Comparison of ENCODE assay signal across 12 cellular contexts in the genomic region with DNA sequence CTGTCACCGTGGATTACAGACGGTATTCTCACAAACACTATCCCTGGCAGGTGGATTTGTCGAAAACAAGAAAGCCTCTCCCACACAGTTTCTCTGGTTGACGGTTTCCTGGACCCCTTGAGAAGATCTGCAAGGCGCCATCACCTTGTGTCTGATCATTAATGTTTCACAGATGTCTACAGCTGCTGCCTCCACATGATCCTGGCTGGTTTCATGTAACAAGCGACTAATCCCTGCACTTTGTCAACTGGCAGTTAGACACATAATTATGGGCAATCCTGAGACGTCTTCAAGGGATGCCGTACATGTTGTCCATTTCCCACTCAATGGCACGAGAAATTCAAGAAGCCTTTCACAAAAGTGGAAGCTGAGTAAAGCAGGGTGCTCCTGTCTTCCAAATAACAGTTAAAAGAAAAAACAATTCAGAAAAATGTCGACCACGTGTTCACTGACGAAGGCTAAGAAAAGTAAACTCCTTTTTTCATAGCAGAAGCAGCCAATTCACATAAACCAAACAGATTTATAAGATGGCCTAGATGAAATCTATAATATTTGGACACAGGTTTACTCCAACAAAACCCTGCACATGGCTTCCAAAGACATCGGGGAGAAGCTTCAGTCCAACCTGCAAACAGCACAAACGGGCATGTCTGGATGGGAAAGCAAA. TPM values are rescaled to one million over a fixed set of nuclear protein-coding genes. Genes with fewer than 3 reads are reported as not detected.
DNase-seq lines count a peak whose midpoint lies in the region; ATAC-seq and TF ChIP-seq lines count a peak whose summit lies in the region.
"Had no signal": no experiment of that assay in that cellular context is flagged by ENCODE, and none has a peak within 500 bp of the region (broad histone marks: within the 10 kb centered on the region; RNA-seq: fewer than 3 reads in every experiment).

No MANE protein-coding gene starts in this region.

- ATAC-seq in activated T-cell treated with anti-CD3 and anti-CD28 coated beads, Interleukin-2, amount 50 U/mL, for 72 hours (replicated peaks in 1 of 2): peak; percentile 61 to 65
- no peak for ATAC-seq in HG03025 (IDR thresholded peaks at IDR 0.05; ENCODE audit: low FRiP score, unreplicated experiment)

- H3K23ac ChIP-seq in mesenchymal stem cell (ENCODE audit: low read length in 2 of 2): no peak overlapping the region

- no peaks in the 10 kb centered on the region for H3K27me3 Mint-ChIP-seq in MCF 10A (ENCODE audit: insufficient read depth, unreplicated experiment)
- H3K27me3 Mint-ChIP-seq in activated T-cell treated with anti-CD3 and anti-CD28 coated beads, Interleukin-2, amount 50 U/mL, for 72 hours (ENCODE audit: low read depth): no peaks in the 10 kb centered on the region

- no peak overlapping the region for H2BK15ac ChIP-seq in mesenchymal stem cell (ENCODE audit: low read depth, poor library complexity, severe bottlenecking)

- no peak overlapping the region for H3K14ac ChIP-seq in mesenchymal stem cell (ENCODE audit: low read length in 2 of 2)

- H2AFZ ChIP-seq in mammary epithelial cell (ENCODE audit: low read depth, low read length) (no peak overlapping the region), mesenchymal stem cell (ENCODE audit: low read depth, low read length) (no peak overlapping the region)

- no peak for TF ChIP-seq CTCF in MCF 10A (IDR thresholded peaks at IDR 0.05; ENCODE audit: unreplicated experiment)
- TF ChIP-seq CTCF in mammary epithelial cell (conservative IDR thresholded peaks at IDR 0.05 in 1 of 2, IDR thresholded peaks at IDR 0.05 in 1 of 2; ENCODE audit: extremely low read depth in 1 of 2, insufficient read depth in 1 of 2, low read depth in 1 of 2, low read length in 2 of 2): no peak
- TF ChIP-seq CTCF in tibial artery (IDR thresholded peaks at IDR 0.05): no peak

- H3K4ac ChIP-seq in mesenchymal stem cell (ENCODE audit: low read depth in 1 of 2, low read length in 2 of 2): peak overlapping the region in 1 of 2 experiments; percentile 20

- peak overlapping the region; percentile 18 to 41 for H3K18ac ChIP-seq in mesenchymal stem cell (ENCODE audit: low read depth in 1 of 2, low read length in 2 of 2)

- H3K79me1 ChIP-seq in mesenchymal stem cell (replicated peaks; ENCODE audit: low read length, poor library complexity, severe bottlenecking): peaks cover 4% of the 10 kb centered on the region

- no peak overlapping the region for H2BK5ac ChIP-seq in mesenchymal stem cell (ENCODE audit: low read depth, low read length, poor library complexity, severe bottlenecking)

- BruUV-seq in MCF 10A (replicated peaks; lab: Mats Ljungman, UMichigan): no TSS peak
- BruUV-seq in mammary epithelial cell (replicated peaks; lab: Mats Ljungman, UMichigan): no TSS peak

- H3K4me3 ChIP-seq in mammary epithelial cell (replicated peaks in 1 of 3; ENCODE audit: insufficient read depth in 1 of 3, low read depth in 2 of 3, low read length in 3 of 3) (no peak overlapping the region), mesenchymal stem cell (ENCODE audit: insufficient read depth in 1 of 2, low read depth in 1 of 2, low read length in 2 of 2) (no peak overlapping the region), tibial artery (no peak overlapping the region)
- H3K4me3 ChIP-seq: BLaER1 had no signal

- peaks cover 57% of the 10 kb centered on the region for H3K4me1 Mint-ChIP-seq in MCF 10A (ENCODE audit: insufficient read depth, unreplicated experiment)
- peaks cover 96% of the 10 kb centered on the region for H3K4me1 Mint-ChIP-seq in activated T-cell treated with anti-CD3 and anti-CD28 coated beads, Interleukin-2, amount 50 U/mL, for 72 hours (ENCODE audit: low read depth)

- H3K9me3 Mint-ChIP-seq in MCF 10A (ENCODE audit: unreplicated experiment): no peaks in the 10 kb centered on the region
- H3K9me3 Mint-ChIP-seq in activated T-cell treated with anti-CD3 and anti-CD28 coated beads, Interleukin-2, amount 50 U/mL, for 72 hours: no peaks in the 10 kb centered on the region
- H3K9me3 Mint-ChIP-seq: neural crest cell had no signal

- no peak for DNase-seq in MCF 10A (ENCODE audit: unreplicated experiment)
- no peak for DNase-seq in mammary epithelial cell
- DNase-seq in activated T-cell treated with anti-CD3 and anti-CD28 coated beads, Interleukin-2, amount 50 U/mL, for 72 hours: peak in 1 of 2 donors; percentile 21
- DNase-seq in mesenchymal stem cell: peak; percentile 71
- no peak for DNase-seq in tibial artery
- no peak for DNase-seq in activated CD8-positive, alpha-beta memory T cell treated with anti-CD3 and anti-CD28 coated beads, Interleukin-2, amount 50 U/mL, for 4 hours
- no peak for DNase-seq in activated CD4-positive, CD25-positive, alpha-beta regulatory T cell (lab: John Stamatoyannopoulos, UW)
- DNase-seq: NCI-H2081 had no signal

- dilution Hi-C loops in mammary epithelial cell (cut with HindIII; ENCODE audit: low sequenced_read_pairs): loop anchor here (5.0 to 10.0 kb wide), 2 partner anchors 36 to 52 kb away; partner anchors contain the start of gene CAPZB

- in situ Hi-C loops in mammary epithelial cell (cut with MboI; ENCODE audit: low sequenced_read_pairs in 2 of 2): no loop called here

- H3K36me3 ChIP-seq in mammary epithelial cell (ENCODE audit: insufficient read depth, low read length) (peaks cover 3% of the 10 kb centered on the region), mesenchymal stem cell (ENCODE audit: control insufficient read depth in 1 of 2, insufficient read depth in 2 of 2, low read depth in 1 of 2, low read length in 2 of 2) (peaks cover 7 to 29% of the 10 kb centered on the region in 2 experiments), tibial artery (no peaks in the 10 kb centered on the region)

- H3K36me3 Mint-ChIP-seq in MCF 10A (ENCODE audit: insufficient read depth, unreplicated experiment): peaks cover 16% of the 10 kb centered on the region
- H3K36me3 Mint-ChIP-seq in activated T-cell treated with anti-CD3 and anti-CD28 coated beads, Interleukin-2, amount 50 U/mL, for 72 hours (ENCODE audit: insufficient read depth in 2 of 2): peaks cover 4 to 9% of the 10 kb centered on the region in 2 donors

- H3K27me3 ChIP-seq in mammary epithelial cell (ENCODE audit: insufficient read depth, low read length) (no peaks in the 10 kb centered on the region), mesenchymal stem cell (ENCODE audit: control insufficient read depth in 1 of 2, insufficient read depth in 1 of 2, low read length in 2 of 2) (no peaks in the 10 kb centered on the region), tibial artery (no peaks in the 10 kb centered on the region)
- H3K27me3 ChIP-seq: BLaER1 had no signal

- H3K9me3 ChIP-seq in mammary epithelial cell (replicated peaks; ENCODE audit: insufficient read depth, low read length) (no peaks in the 10 kb centered on the region), mesenchymal stem cell (ENCODE audit: control insufficient read depth, low read length) (no peaks in the 10 kb centered on the region), tibial artery (no peaks in the 10 kb centered on the region)
- H3K9me3 ChIP-seq: BLaER1 had no signal

- H3K27ac ChIP-seq in mammary epithelial cell (ENCODE audit: insufficient read depth, low read depth, low read length) (no peak overlapping the region), mesenchymal stem cell (ENCODE audit: low read length, poor library complexity, severe bottlenecking) (peak overlapping the region; percentile 29), tibial artery (peak overlapping the region; percentile 89 to 90)
- H3K27ac ChIP-seq: BLaER1, HL-60 had no signal

- 93% methylated on average over 13 of the region's 14 CpGs for WGBS in mammary epithelial cell (ENCODE audit: low coverage, missing lambda C conversion rate)
- 69% methylated on average over 13 of the region's 14 CpGs for WGBS in mesenchymal stem cell

- no peak overlapping the region for H4K8ac ChIP-seq in mesenchymal stem cell (ENCODE audit: low read length)

- peaks cover 50% of the 10 kb centered on the region for H3K4me1 ChIP-seq in mammary epithelial cell (ENCODE audit: insufficient read depth, low read length)
- peaks cover 38% of the 10 kb centered on the region for H3K4me1 ChIP-seq in mesenchymal stem cell (ENCODE audit: control insufficient read depth, insufficient read depth, low read depth, low read length)
- H3K4me1 ChIP-seq in tibial artery: peaks cover 0 to 91% (median 80%) of the 10 kb centered on the region in 4 donors

- H4K20me1 ChIP-seq in mammary epithelial cell (ENCODE audit: insufficient read depth, low read length): peaks cover 2% of the 10 kb centered on the region

- H3K4me2 ChIP-seq in mammary epithelial cell (ENCODE audit: insufficient read depth, low read depth, low read length) (no peak overlapping the region), mesenchymal stem cell (ENCODE audit: low read length, poor library complexity, severe bottlenecking) (no peak overlapping the region)
- H3K4me2 ChIP-seq: BLaER1 had no signal

- H3K4me3 Mint-ChIP-seq in MCF 10A (ENCODE audit: unreplicated experiment): no peak overlapping the region
- H3K4me3 Mint-ChIP-seq in activated T-cell treated with anti-CD3 and anti-CD28 coated beads, Interleukin-2, amount 50 U/mL, for 72 hours: peak overlapping the region; percentile 54 to 66
- H3K4me3 Mint-ChIP-seq: neural crest cell had no signal

- H3K79me2 ChIP-seq in mammary epithelial cell (ENCODE audit: insufficient read depth, low read length): peaks cover 97% of the 10 kb centered on the region

- H2AK5ac ChIP-seq in mesenchymal stem cell (ENCODE audit: low read length, severe bottlenecking): no peak overlapping the region

- CTCF ChIA-PET in MCF 10A (lab: Yijun Ruan, JAX): no interaction called here
- CTCF ChIA-PET in mammary epithelial cell (lab: Charles Lee; ENCODE audit: low non-redundant PET): no interaction called here

- H2BK12ac ChIP-seq in mesenchymal stem cell (ENCODE audit: low read length in 2 of 2): peak overlapping the region; percentile 3 to 43

- POLR2A ChIA-PET in MCF 10A (lab: Yijun Ruan, JAX): interaction anchor here (1.0 kb wide), 1 partner anchor 10 kb away, joined by 3 read pairs; no protein-coding TSS in a partner anchor

- H3K9ac ChIP-seq in mammary epithelial cell (ENCODE audit: insufficient read depth, low read length) (no peak overlapping the region), mesenchymal stem cell (ENCODE audit: low read length) (peak overlapping the region; percentile 20)
- H3K9ac ChIP-seq: BLaER1 had no signal

- no peak overlapping the region for H4K91ac ChIP-seq in mesenchymal stem cell (ENCODE audit: low read length)

- intact Hi-C loops in MCF 10A (cut with micrococcal nuclease) (loop anchor here (5.0 kb wide), 1 partner anchor 36 kb away; no protein-coding TSS in a partner anchor), mammary epithelial cell (cut with micrococcal nuclease) (no loop called here), tibial artery (cut with DNase I; ENCODE audit: low total_unique reads) (no loop called here)

- no peak overlapping the region for H2BK120ac ChIP-seq in mesenchymal stem cell (ENCODE audit: low read depth, low read length)

- peak overlapping the region; percentile 31 for H3K27ac Mint-ChIP-seq in MCF 10A (ENCODE audit: low read depth, unreplicated experiment)
- peak overlapping the region; percentile 24 for H3K27ac Mint-ChIP-seq in activated T-cell treated with anti-CD3 and anti-CD28 coated beads, Interleukin-2, amount 50 U/mL, for 72 hours

RNA-seq across cellular contexts. Expression of gene CAPZB, which starts 52.3 kb away (rescaled TPM):
- total RNA-seq in MCF 10A (2022) (252 and 259 TPM in 2 replicates), mammary epithelial cell (100 to 1,000 TPM; 134 to 309 TPM)
- 337 TPM for polyA plus RNA-seq in mammary epithelial cell
- 222 TPM for polyA minus RNA-seq in mammary epithelial cell
- 100 to 1,000 TPM; 336 to 373 TPM for total RNA-seq in activated T-cell treated with anti-CD3 and anti-CD28 coated beads, Interleukin-2, amount 50 U/mL, for 72 hours
- 431 TPM for polyA plus RNA-seq in mesenchymal stem cell (2013, experiment 1 of 2)
- polyA plus RNA-seq in mesenchymal stem cell (2013, experiment 2 of 2): 426 TPM
